Comparison of ENCODE assay signal across 15 cellular contexts in the genomic region with DNA sequence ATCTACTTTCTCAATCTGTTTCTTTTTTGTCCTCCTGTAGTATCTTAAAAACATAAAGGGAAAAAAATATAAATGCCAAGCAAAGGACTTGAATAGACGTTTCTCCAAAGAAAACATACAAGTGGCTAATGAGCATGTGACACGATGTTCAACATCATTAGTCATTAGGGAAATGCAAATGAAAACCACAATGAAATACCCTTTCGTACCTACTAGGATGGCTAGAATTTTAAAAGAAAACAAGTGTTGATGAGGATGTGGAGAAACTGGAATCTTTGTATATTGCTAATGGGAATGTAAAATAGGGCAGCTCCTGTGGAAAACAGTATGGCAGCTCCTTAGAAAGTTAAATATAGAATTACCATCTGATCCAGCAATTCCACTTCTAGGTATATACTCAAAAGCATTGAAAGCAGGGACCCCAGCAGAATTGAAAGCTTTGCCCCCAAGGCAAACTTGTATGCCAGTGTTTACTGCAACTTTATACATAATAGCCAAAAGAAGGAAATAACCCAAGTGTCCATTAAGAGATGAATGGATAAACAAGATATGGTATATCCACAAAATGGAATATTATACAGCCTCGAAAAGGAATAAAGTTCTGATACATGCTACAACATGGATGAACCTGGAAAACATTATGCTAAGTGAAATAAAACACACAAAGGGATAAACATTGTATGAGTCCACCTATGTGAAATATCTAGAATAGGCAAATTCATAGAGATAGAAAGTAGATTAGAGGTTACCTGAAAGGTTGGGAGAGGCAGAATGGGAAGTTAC.
DNase-seq lines count a peak whose midpoint lies in the region; ATAC-seq, FAIRE-seq and TF ChIP-seq lines count a peak whose summit lies in the region.
"Had no signal": no experiment of that assay in that cellular context is flagged by ENCODE, and none has a peak within 500 bp of the region (broad histone marks: within the 10 kb centered on the region; RNA-seq: fewer than 3 reads in every experiment).

No MANE protein-coding gene starts in this region.

- no peaks in the 10 kb centered on the region for H3K27me3 ChIP-seq in CD4-positive, alpha-beta T cell (ENCODE audit: control insufficient read depth, insufficient read depth, low read length)
- H3K27me3 ChIP-seq: body of pancreas had no signal

- peaks cover 0 to 7% of the 10 kb centered on the region in 2 donors for H3K4me1 ChIP-seq in kidney (ENCODE audit: control insufficient read depth in 1 of 2, insufficient read depth in 1 of 2, low read depth in 1 of 2, low read length in 2 of 2)
- H3K4me1 ChIP-seq: body of pancreas had no signal

- H3K4me1 Mint-ChIP-seq in CD4-positive, alpha-beta T cell (ENCODE audit: low read depth), result peaks cover 100% of the 10 kb centered on the region
- peaks cover 96% of the 10 kb centered on the region for H3K4me1 Mint-ChIP-seq in activated CD4-positive, alpha-beta memory T cell treated with anti-CD3 and anti-CD28 coated beads, Interleukin-2, amount 10 ng/mL, durations not matched to agents 7 days and 5 days

- no peaks in the 10 kb centered on the region for H3K9me3 ChIP-seq in CD4-positive, alpha-beta T cell (ENCODE audit: control insufficient read depth, low read length)
- H3K9me3 ChIP-seq in kidney (ENCODE audit: control insufficient read depth in 1 of 2, low read length in 2 of 2), result peaks cover 0 to 3% of the 10 kb centered on the region in 2 donors
- H3K9me3 ChIP-seq: body of pancreas had no signal

- H3K4me3 Mint-ChIP-seq in CD4-positive, alpha-beta T cell, result no peak overlapping the region
- H3K4me3 Mint-ChIP-seq in activated CD4-positive, alpha-beta memory T cell treated with anti-CD3 and anti-CD28 coated beads, Interleukin-2, amount 10 ng/mL, durations not matched to agents 7 days and 5 days, result no peak overlapping the region

- H3K9me3 Mint-ChIP-seq in CD4-positive, alpha-beta T cell, result peaks cover 2% of the 10 kb centered on the region
- no peaks in the 10 kb centered on the region for H3K9me3 Mint-ChIP-seq in activated CD4-positive, alpha-beta memory T cell treated with anti-CD3 and anti-CD28 coated beads, Interleukin-2, amount 10 ng/mL, durations not matched to agents 7 days and 5 days

- ATAC-seq in CD4-positive, alpha-beta T cell (ENCODE audit: poor library complexity), result no peak
- ATAC-seq in HG03280 (IDR thresholded peaks at IDR 0.05; ENCODE audit: unreplicated experiment) (no peak), HG02798 (IDR thresholded peaks at IDR 0.05; ENCODE audit: poor library complexity, unreplicated experiment) (no peak), esophagus mucosa (no peak)
- ATAC-seq: body of pancreas, PC-3 had no signal

- no peak for TF ChIP-seq POLR2A in GM12891 (IDR thresholded peaks at IDR 0.05; ENCODE audit: low read depth, low read length)

- POLR2A ChIA-PET in CD4-positive, alpha-beta T cell (lab: Charles Lee), result interaction anchor here (1.1 to 3.9 kb wide), 4 partner anchors 16 to 134 kb away, joined by 3 to 22 read pairs (median 4); no protein-coding TSS in a partner anchor
- POLR2A ChIA-PET in activated CD4-positive, alpha-beta memory T cell treated with anti-CD3 and anti-CD28 coated beads, Interleukin-2, amount 10 ng/mL, durations not matched to agents 7 days and 5 days (lab: Charles Lee), result interaction anchor here (0.9 to 6.0 kb wide), 8 partner anchors 24 to 91 kb away, joined by 3 to 58 read pairs (median 14); no protein-coding TSS in a partner anchor

- H3K27me3 Mint-ChIP-seq in CD4-positive, alpha-beta T cell, result no peaks in the 10 kb centered on the region
- no peaks in the 10 kb centered on the region for H3K27me3 Mint-ChIP-seq in activated CD4-positive, alpha-beta memory T cell treated with anti-CD3 and anti-CD28 coated beads, Interleukin-2, amount 10 ng/mL, durations not matched to agents 7 days and 5 days
- H3K27me3 Mint-ChIP-seq: progenitor cell of endocrine pancreas had no signal

- no peaks in the 10 kb centered on the region for H3K36me3 ChIP-seq in kidney (ENCODE audit: control insufficient read depth in 1 of 2, insufficient read depth in 2 of 2, low read length in 2 of 2)

- no peak overlapping the region for H3K4me3 ChIP-seq in kidney (ENCODE audit: low read length in 2 of 2)
- H3K4me3 ChIP-seq: body of pancreas had no signal

- FAIRE-seq in GM12891 (lab: Jason Lieb, UNC), result peak; percentile 64
- peak; percentile 64 for FAIRE-seq in kidney (lab: Jason Lieb, UNC)

- TF ChIP-seq CTCF in CD4-positive, alpha-beta T cell (IDR thresholded peaks at IDR 0.05), result no peak
- TF ChIP-seq CTCF in kidney (IDR thresholded peaks at IDR 0.05; ENCODE audit: borderline replicate concordance, extremely low read depth, insufficient read depth), result no peak

- CTCF ChIA-PET in CD4-positive, alpha-beta T cell (lab: Charles Lee), result no interaction called here
- CTCF ChIA-PET in activated CD4-positive, alpha-beta memory T cell treated with anti-CD3 and anti-CD28 coated beads, Interleukin-2, amount 10 ng/mL, durations not matched to agents 7 days and 5 days (lab: Charles Lee), result no interaction called here

- peak overlapping the region; percentile 78 for H3K27ac ChIP-seq in CD4-positive, alpha-beta T cell (ENCODE audit: low read depth, low read length)
- no peak overlapping the region for H3K27ac ChIP-seq in kidney (ENCODE audit: low read depth in 2 of 2, low read length in 2 of 2)
- H3K27ac ChIP-seq: body of pancreas had no signal

- H3K36me3 Mint-ChIP-seq in CD4-positive, alpha-beta T cell (ENCODE audit: low read depth), result peaks cover 55% of the 10 kb centered on the region
- peaks cover 57% of the 10 kb centered on the region for H3K36me3 Mint-ChIP-seq in activated CD4-positive, alpha-beta memory T cell treated with anti-CD3 and anti-CD28 coated beads, Interleukin-2, amount 10 ng/mL, durations not matched to agents 7 days and 5 days (ENCODE audit: low read depth)

- H3K27ac Mint-ChIP-seq in CD4-positive, alpha-beta T cell, result peak overlapping the region; percentile 100
- peak overlapping the region; percentile 99 for H3K27ac Mint-ChIP-seq in activated CD4-positive, alpha-beta memory T cell treated with anti-CD3 and anti-CD28 coated beads, Interleukin-2, amount 10 ng/mL, durations not matched to agents 7 days and 5 days
- H3K27ac Mint-ChIP-seq: progenitor cell of endocrine pancreas had no signal

- intact Hi-C loops in CD4-positive, alpha-beta T cell (cut with DNase I, micrococcal nuclease), result loop anchor here (5.0 kb wide), 3 partner anchors 33 to 67 kb away; no protein-coding TSS in a partner anchor
- intact Hi-C loops in kidney (cut with DNase I), result loop anchor here (10.0 kb wide), 1 partner anchor 136 kb away; the partner anchor contains the start of gene SH3KBP1

- no peak overlapping the region for H3K9ac ChIP-seq in kidney (ENCODE audit: low read length in 2 of 2)

- no peak for DNase-seq in CD4-positive, alpha-beta T cell
- DNase-seq in GM12891 (ENCODE audit: insufficient read length, low spot score), result no peak
- DNase-seq in activated CD4-positive, alpha-beta memory T cell treated with anti-CD3 and anti-CD28 coated beads, Interleukin-2, amount 10 ng/mL, durations not matched to agents 7 days and 5 days, result no peak
- no peak for DNase-seq in kidney
- DNase-seq in nucleus accumbens (lab: John Stamatoyannopoulos, UW), result no peak
- DNase-seq: activated CD4-positive, CD25-positive, alpha-beta regulatory T cell; body of pancreas; MM.1S; NCI-H187 treated with DMSO at 0.1 percent for 48 hours; NCI-H510A treated with DMSO at 0.1 percent for 48 hours; PC-3 had no signal

TF ChIP-seq in GM12891, 5 proteins besides CTCF, POLR2A, EP300 and RAD21:
- TF ChIP-seq PAX5 (IDR thresholded peaks at IDR 0.05; ENCODE audit: insufficient read depth, low read length, severe bottlenecking) (no peak), TAF1 (IDR thresholded peaks at IDR 0.05; ENCODE audit: low read depth, low read length) (no peak), POLR2AphosphoS5 (IDR thresholded peaks at IDR 0.05; ENCODE audit: low read depth, low read length) (no peak), POU2F2 (IDR thresholded peaks at IDR 0.05; ENCODE audit: low read depth, low read length) (no peak), SPI1 (IDR thresholded peaks at IDR 0.05; ENCODE audit: low read depth, low read length) (no peak)
